Comparison of ENCODE assay signal across 26 cellular contexts in the genomic region with DNA sequence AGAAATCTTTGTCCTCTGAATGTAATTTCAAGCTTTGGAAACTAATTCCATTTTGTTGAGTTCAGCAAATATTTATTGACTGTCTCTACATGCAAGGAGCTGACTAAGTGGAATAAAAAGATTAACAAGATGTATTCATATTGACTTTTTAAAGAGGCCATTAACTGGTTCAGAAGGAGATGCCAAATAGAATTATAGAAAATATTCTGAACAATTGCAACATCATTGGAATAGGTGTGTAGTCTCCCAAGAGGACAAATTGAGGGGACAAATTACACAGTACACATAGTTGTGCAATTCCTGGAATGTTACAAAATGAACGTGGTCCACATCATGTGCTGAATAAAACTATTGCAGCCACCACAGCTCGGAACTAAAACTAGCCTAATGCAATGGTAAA.
"Had no signal": no experiment of that assay in that cellular context is flagged by ENCODE, and none has a peak within 500 bp of the region (broad histone marks: within the 10 kb centered on the region; RNA-seq: fewer than 3 reads in every experiment).

No MANE protein-coding gene starts in this region.

- H3K4me1 ChIP-seq: colonic mucosa, stomach, thyroid gland had no signal

- H3K4me3 Mint-ChIP-seq: activated B cell treated with CpG ODN at 0.5 μM for 24 hours; activated CD8-positive, alpha-beta T cell treated with anti-CD3 and anti-CD28 coated beads for 36 hours; activated naive CD4-positive, alpha-beta T cell treated with anti-CD3 and anti-CD28 coated beads, Interleukin-2, amount 50 U/mL, for 24 hours; activated naive CD8-positive, alpha-beta T cell treated with anti-CD3 and anti-CD28 coated beads, Interleukin-2, amount 50 U/mL, for 24 hours; activated T-cell treated with anti-CD3 and anti-CD28 coated beads, Interleukin-2, amount 50 U/mL, for 4 hours; activated T-helper 17 cell treated with anti-CD3 and anti-CD28 coated beads, Interleukin-2, amount 50 U/mL, for 72 hours; natural killer cell treated with Interleukin-12 subunit alpha and Interleukin-12 subunit beta and Interleukin-15 and Interleukin-18, amount 100 ng/mL, for 72 hours; stimulated activated naive B cell treated with anti-CD40 and anti-IgM and Interleukin-4, amounts not matched to agents 10 μg/mL and 1 μg/mL and 100 μg/mL, for 72 hours; T-helper 2 cell treated with Interferon-gamma antibody and Interleukin-4, amounts not matched to agents 5 μg/mL and 100 μg/mL, for 36 hours had no signal

- H3K27me3 ChIP-seq: cardiac muscle cell, colonic mucosa, foreskin keratinocyte, stomach, thyroid gland had no signal

- ATAC-seq: activated CD8-positive, alpha-beta T cell treated with anti-CD3 and anti-CD28 coated beads for 36 hours; activated naive CD8-positive, alpha-beta T cell treated with anti-CD3 and anti-CD28 coated beads, Interleukin-2, amount 50 U/mL, for 24 hours; activated T-cell treated with anti-CD3 and anti-CD28 coated beads, Interleukin-2, amount 50 U/mL, for 4 hours; activated T-helper 17 cell treated with anti-CD3 and anti-CD28 coated beads, Interleukin-2, amount 50 U/mL, for 72 hours; foreskin keratinocyte; mucosa of descending colon; natural killer cell treated with Interleukin-12 subunit alpha and Interleukin-12 subunit beta and Interleukin-15 and Interleukin-18, amount 100 ng/mL, for 72 hours; right cardiac atrium; stimulated activated naive B cell treated with anti-CD40 and anti-IgM and Interleukin-4, amounts not matched to agents 10 μg/mL and 1 μg/mL and 100 μg/mL, for 72 hours had no signal

- H3K36me3 ChIP-seq: cardiac muscle cell, colonic mucosa, left ventricle myocardium inferior, stomach, thyroid gland had no signal

- H3K27ac Mint-ChIP-seq: activated B cell treated with CpG ODN at 0.5 μM for 24 hours; activated CD8-positive, alpha-beta T cell treated with anti-CD3 and anti-CD28 coated beads for 36 hours; activated naive CD4-positive, alpha-beta T cell treated with anti-CD3 and anti-CD28 coated beads, Interleukin-2, amount 50 U/mL, for 24 hours; activated naive CD8-positive, alpha-beta T cell treated with anti-CD3 and anti-CD28 coated beads, Interleukin-2, amount 50 U/mL, for 24 hours; activated T-helper 17 cell treated with anti-CD3 and anti-CD28 coated beads, Interleukin-2, amount 50 U/mL, for 72 hours; natural killer cell treated with Interleukin-12 subunit alpha and Interleukin-12 subunit beta and Interleukin-15 and Interleukin-18, amount 100 ng/mL, for 72 hours; stimulated activated naive B cell treated with anti-CD40 and anti-IgM and Interleukin-4, amounts not matched to agents 10 μg/mL and 1 μg/mL and 100 μg/mL, for 72 hours; T-helper 2 cell treated with Interferon-gamma antibody and Interleukin-4, amounts not matched to agents 5 μg/mL and 100 μg/mL, for 36 hours had no signal

- H3K4me1 Mint-ChIP-seq: activated B cell treated with CpG ODN at 0.5 μM for 24 hours; activated naive CD4-positive, alpha-beta T cell treated with anti-CD3 and anti-CD28 coated beads, Interleukin-2, amount 50 U/mL, for 24 hours; activated naive CD8-positive, alpha-beta T cell treated with anti-CD3 and anti-CD28 coated beads, Interleukin-2, amount 50 U/mL, for 24 hours; activated T-helper 17 cell treated with anti-CD3 and anti-CD28 coated beads, Interleukin-2, amount 50 U/mL, for 72 hours had no signal

- H3K36me3 Mint-ChIP-seq: activated naive CD4-positive, alpha-beta T cell treated with anti-CD3 and anti-CD28 coated beads, Interleukin-2, amount 50 U/mL, for 24 hours; natural killer cell treated with Interleukin-12 subunit alpha and Interleukin-12 subunit beta and Interleukin-15 and Interleukin-18, amount 100 ng/mL, for 72 hours; stimulated activated naive B cell treated with anti-CD40 and anti-IgM and Interleukin-4, amounts not matched to agents 10 μg/mL and 1 μg/mL and 100 μg/mL, for 72 hours had no signal

- H3K4me3 ChIP-seq: cardiac muscle cell, colonic mucosa, left ventricle myocardium inferior, mucosa of descending colon, skin epidermis, stomach, thyroid gland had no signal

- H3K9me3 Mint-ChIP-seq: activated B cell treated with CpG ODN at 0.5 μM for 24 hours; activated CD8-positive, alpha-beta T cell treated with anti-CD3 and anti-CD28 coated beads for 36 hours; activated naive CD8-positive, alpha-beta T cell treated with anti-CD3 and anti-CD28 coated beads, Interleukin-2, amount 50 U/mL, for 24 hours; activated T-cell treated with anti-CD3 and anti-CD28 coated beads, Interleukin-2, amount 50 U/mL, for 4 hours; natural killer cell treated with Interleukin-12 subunit alpha and Interleukin-12 subunit beta and Interleukin-15 and Interleukin-18, amount 100 ng/mL, for 72 hours; T-helper 2 cell treated with Interferon-gamma antibody and Interleukin-4, amounts not matched to agents 5 μg/mL and 100 μg/mL, for 36 hours had no signal

- H3K27me3 Mint-ChIP-seq: activated B cell treated with CpG ODN at 0.5 μM for 24 hours; activated CD8-positive, alpha-beta T cell treated with anti-CD3 and anti-CD28 coated beads for 36 hours; activated naive CD4-positive, alpha-beta T cell treated with anti-CD3 and anti-CD28 coated beads, Interleukin-2, amount 50 U/mL, for 24 hours; activated naive CD8-positive, alpha-beta T cell treated with anti-CD3 and anti-CD28 coated beads, Interleukin-2, amount 50 U/mL, for 24 hours; activated T-helper 17 cell treated with anti-CD3 and anti-CD28 coated beads, Interleukin-2, amount 50 U/mL, for 72 hours; stimulated activated naive B cell treated with anti-CD40 and anti-IgM and Interleukin-4, amounts not matched to agents 10 μg/mL and 1 μg/mL and 100 μg/mL, for 72 hours had no signal

- DNase-seq: activated B cell treated with CpG ODN at 0.5 μM for 24 hours; activated CD4-positive, alpha-beta T cell treated with anti-CD3 and anti-CD28 coated beads, Interleukin-2, amount 50 U/mL, for 1 hour; activated CD8-positive, alpha-beta T cell treated with anti-CD3 and anti-CD28 coated beads for 36 hours; activated naive CD8-positive, alpha-beta T cell treated with anti-CD3 and anti-CD28 coated beads, Interleukin-2, amount 50 U/mL, for 24 hours; activated T-cell treated with anti-CD3 and anti-CD28 coated beads, Interleukin-2, amount 50 U/mL, for 4 hours; cerebellar nuclear complex; colonic mucosa; effector CD8-positive, alpha-beta T cell; kidney glomerular epithelial cell; left ventricle myocardium inferior; mucosa of descending colon; posterior cingulate gyrus; right cardiac atrium; stimulated activated CD4-positive, alpha-beta T cell treated with anti-CD3 and anti-CD28 coated beads, Interleukin-4, amount 100 ng/mL, for 4 hours; stimulated activated CD8-positive, alpha-beta memory T cell treated with anti-CD3 and anti-CD28 coated beads, Interleukin-4, amount 100 ng/mL, for 48 hours; stimulated activated naive B cell treated with anti-CD40 and anti-IgM and Interleukin-4, amounts not matched to agents 10 μg/mL and 1 μg/mL and 100 μg/mL, for 72 hours; stomach; T-helper 1 cell; thyroid gland had no signal

- H3K9me3 ChIP-seq: colonic mucosa, left ventricle myocardium inferior, mucosa of descending colon, stomach, thyroid gland had no signal

- H3K27ac ChIP-seq: cardiac muscle cell, colonic mucosa, foreskin keratinocyte, left ventricle myocardium inferior, skin epidermis, stomach, thyroid gland had no signal
